Comparison of ENCODE assay signal across 35 cellular contexts in the genomic region with DNA sequence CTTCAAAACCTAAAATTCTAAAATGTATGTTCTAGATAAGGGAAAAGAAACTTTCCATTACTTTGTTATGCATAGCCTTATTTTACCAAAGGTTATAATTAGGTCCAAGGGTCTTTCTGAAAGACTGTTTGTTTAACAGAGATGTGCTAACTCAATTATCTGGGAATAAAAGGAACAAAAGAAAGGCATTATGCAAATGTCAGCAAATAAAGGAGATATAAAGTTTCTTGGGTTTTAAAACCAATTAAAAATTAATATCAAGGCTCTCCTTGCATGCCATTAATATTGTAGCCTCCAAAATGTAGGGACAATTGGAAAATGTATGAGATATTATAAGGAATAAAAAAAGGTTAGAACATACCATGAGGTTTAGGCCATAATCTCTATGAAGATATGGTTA.
"Had no signal": no experiment of that assay in that cellular context is flagged by ENCODE, and none has a peak within 500 bp of the region (broad histone marks: within the 10 kb centered on the region; RNA-seq: fewer than 3 reads in every experiment).

No MANE protein-coding gene starts in this region.

- ATAC-seq: activated CD8-positive, alpha-beta T cell treated with anti-CD3 and anti-CD28 coated beads for 36 hours; activated naive CD4-positive, alpha-beta T cell treated with anti-CD3 and anti-CD28 coated beads, Interleukin-2, amount 50 U/mL, for 72 hours; activated T-cell treated with anti-CD3 and anti-CD28 coated beads, Interleukin-2, amount 50 U/mL, for 4 hours; activated T-cell treated with anti-CD3 and anti-CD28 coated beads, Interleukin-2, amount 50 U/mL, for 72 hours; activated T-helper 17 cell treated with anti-CD3 and anti-CD28 coated beads, Interleukin-2, amount 50 U/mL, for 72 hours; body of pancreas had no signal

- H3K9me3 ChIP-seq: adrenal gland, body of pancreas, breast epithelium had no signal

- H3K36me3 Mint-ChIP-seq: activated CD4-positive, alpha-beta memory T cell treated with anti-CD3 and anti-CD28 coated beads for 36 hours had no signal

- H3K4me3 Mint-ChIP-seq: activated B cell treated with CpG ODN at 0.5 μM for 24 hours; activated CD4-positive, alpha-beta memory T cell treated with anti-CD3 and anti-CD28 coated beads for 36 hours; activated CD4-positive, alpha-beta T cell treated with anti-CD3 and anti-CD28 coated beads, Interleukin-2, amount 10 ng/mL, durations not matched to agents 24 days and 14 days; activated CD8-positive, alpha-beta T cell treated with anti-CD3 and anti-CD28 coated beads for 36 hours; activated naive CD4-positive, alpha-beta T cell treated with anti-CD3 and anti-CD28 coated beads for 36 hours; activated naive CD8-positive, alpha-beta T cell treated with anti-CD3 and anti-CD28 coated beads for 36 hours; activated T-cell treated with anti-CD3 and anti-CD28 coated beads, Interleukin-2, amount 50 U/mL, for 4 hours; activated T-cell treated with anti-CD3 and anti-CD28 coated beads, Interleukin-2, amount 50 U/mL, for 72 hours; activated T-helper 1 cell treated with anti-CD3 and anti-CD28 coated beads, Interleukin-12 subunit alpha, Interleukin-12 subunit beta, Interleukin-2, Interleukin-4 antibody, amounts not matched to agents 30 ng/mL and 10 ng/mL and 1 ng/mL, durations not matched to agents 14 hours and 24 hours and 36 hours; activated T-helper 17 cell treated with anti-CD3 and anti-CD28 coated beads, Interleukin-2, amount 50 U/mL, for 72 hours; T-helper 2 cell treated with Interferon-gamma antibody and Interleukin-4, amounts not matched to agents 5 μg/mL and 100 μg/mL, for 36 hours had no signal

- DNase-seq: activated B cell treated with CpG ODN at 0.5 μM for 24 hours; activated CD4-positive, alpha-beta memory T cell treated with anti-CD3 and anti-CD28 coated beads for 36 hours; activated CD4-positive, alpha-beta T cell treated with anti-CD3 and anti-CD28 coated beads for 4 hours; activated CD4-positive, alpha-beta T cell treated with anti-CD3 and anti-CD28 coated beads, Interleukin-2, amount 10 ng/mL, durations not matched to agents 24 days and 14 days; activated CD4-positive, alpha-beta T cell treated with anti-CD3 and anti-CD28 coated beads, Interleukin-2, amount 50 U/mL, for 1 hour; activated CD4-positive, alpha-beta T cell treated with anti-CD3 and anti-CD28 coated beads, Interleukin-2, amount 50 U/mL, for 4 hours; activated CD4-positive, CD25-positive, alpha-beta regulatory T cell treated with anti-CD3 and anti-CD28 coated beads, Interleukin-2, amount 50 U/mL, for 72 hours; activated CD8-positive, alpha-beta memory T cell treated with anti-CD3 and anti-CD28 coated beads, Interleukin-2, amount 50 U/mL, for 4 hours; activated CD8-positive, alpha-beta T cell treated with anti-CD3 and anti-CD28 coated beads for 36 hours; activated effector memory CD4-positive, alpha-beta T cell treated with anti-CD3 and anti-CD28 coated beads, Interleukin-2, amount 50 U/mL, for 16 hours; activated gamma-delta T cell treated with Interleukin-2 at 50 U/mL for 16 hours; activated naive CD4-positive, alpha-beta T cell; activated naive CD4-positive, alpha-beta T cell treated with anti-CD3 and anti-CD28 coated beads for 36 hours; activated naive CD4-positive, alpha-beta T cell treated with anti-CD3 and anti-CD28 coated beads, Interleukin-2, amount 50 U/mL, for 16 hours; activated naive CD8-positive, alpha-beta T cell treated with anti-CD3 and anti-CD28 coated beads for 36 hours; activated T-cell treated with anti-CD3 and anti-CD28 coated beads for 4 hours; activated T-cell treated with anti-CD3 and anti-CD28 coated beads, Interleukin-2, amount 50 U/mL, for 1 hour; activated T-cell treated with anti-CD3 and anti-CD28 coated beads, Interleukin-2, amount 50 U/mL, for 4 hours; activated T-cell treated with anti-CD3 and anti-CD28 coated beads, Interleukin-2, amount 50 U/mL, for 72 hours; adrenal gland; amniotic stem cell; aorta; body of pancreas; brain microvascular endothelial cell; central memory CD4-positive, alpha-beta T cell; T-helper 2 cell; T-helper 9 cell had no signal

- H3K4me1 ChIP-seq: adrenal gland, body of pancreas, breast epithelium had no signal

- FAIRE-seq: astrocyte, TTC549 had no signal

- H3K4me1 Mint-ChIP-seq: activated B cell treated with CpG ODN at 0.5 μM for 24 hours; activated CD4-positive, alpha-beta T cell treated with anti-CD3 and anti-CD28 coated beads, Interleukin-2, amount 10 ng/mL, durations not matched to agents 24 days and 14 days; activated naive CD8-positive, alpha-beta T cell treated with anti-CD3 and anti-CD28 coated beads for 36 hours; activated T-helper 17 cell treated with anti-CD3 and anti-CD28 coated beads, Interleukin-2, amount 50 U/mL, for 72 hours had no signal

- H3K9me3 Mint-ChIP-seq: activated B cell treated with CpG ODN at 0.5 μM for 24 hours; activated naive CD4-positive, alpha-beta T cell treated with anti-CD3 and anti-CD28 coated beads for 36 hours; activated T-helper 1 cell treated with anti-CD3 and anti-CD28 coated beads, Interleukin-12 subunit alpha, Interleukin-12 subunit beta, Interleukin-2, Interleukin-4 antibody, amounts not matched to agents 30 ng/mL and 10 ng/mL and 1 ng/mL, durations not matched to agents 14 hours and 24 hours and 36 hours; T-helper 2 cell treated with Interferon-gamma antibody and Interleukin-4, amounts not matched to agents 5 μg/mL and 100 μg/mL, for 36 hours had no signal

- H3K27ac ChIP-seq: adrenal gland, body of pancreas, brain microvascular endothelial cell, breast epithelium, VCaP had no signal

- H3K36me3 ChIP-seq: adrenal gland, brain microvascular endothelial cell, breast epithelium had no signal

- H3K27me3 Mint-ChIP-seq: activated CD8-positive, alpha-beta T cell treated with anti-CD3 and anti-CD28 coated beads for 36 hours; activated naive CD8-positive, alpha-beta T cell treated with anti-CD3 and anti-CD28 coated beads for 36 hours had no signal

- H3K27me3 ChIP-seq: adrenal gland, body of pancreas, brain microvascular endothelial cell, breast epithelium had no signal

- H3K27ac Mint-ChIP-seq: activated B cell treated with CpG ODN at 0.5 μM for 24 hours; activated CD4-positive, alpha-beta memory T cell treated with anti-CD3 and anti-CD28 coated beads for 36 hours; activated CD4-positive, alpha-beta T cell treated with anti-CD3 and anti-CD28 coated beads, Interleukin-2, amount 10 ng/mL, durations not matched to agents 24 days and 14 days; activated CD8-positive, alpha-beta T cell treated with anti-CD3 and anti-CD28 coated beads for 36 hours; activated naive CD4-positive, alpha-beta T cell treated with anti-CD3 and anti-CD28 coated beads for 36 hours; activated naive CD4-positive, alpha-beta T cell treated with anti-CD3 and anti-CD28 coated beads, Interleukin-2, amount 50 U/mL, for 72 hours; activated naive CD8-positive, alpha-beta T cell treated with anti-CD3 and anti-CD28 coated beads for 36 hours; activated T-cell treated with anti-CD3 and anti-CD28 coated beads, Interleukin-2, amount 50 U/mL, for 72 hours; activated T-helper 1 cell treated with anti-CD3 and anti-CD28 coated beads, Interleukin-12 subunit alpha, Interleukin-12 subunit beta, Interleukin-2, Interleukin-4 antibody, amounts not matched to agents 30 ng/mL and 10 ng/mL and 1 ng/mL, durations not matched to agents 14 hours and 24 hours and 36 hours; activated T-helper 17 cell treated with anti-CD3 and anti-CD28 coated beads, Interleukin-2, amount 50 U/mL, for 72 hours; T-helper 2 cell treated with Interferon-gamma antibody and Interleukin-4, amounts not matched to agents 5 μg/mL and 100 μg/mL, for 36 hours had no signal

- H3K4me3 ChIP-seq: adrenal gland, body of pancreas, breast epithelium had no signal
